ENCODE assay signal across 14 cellular contexts in the genomic region with DNA sequence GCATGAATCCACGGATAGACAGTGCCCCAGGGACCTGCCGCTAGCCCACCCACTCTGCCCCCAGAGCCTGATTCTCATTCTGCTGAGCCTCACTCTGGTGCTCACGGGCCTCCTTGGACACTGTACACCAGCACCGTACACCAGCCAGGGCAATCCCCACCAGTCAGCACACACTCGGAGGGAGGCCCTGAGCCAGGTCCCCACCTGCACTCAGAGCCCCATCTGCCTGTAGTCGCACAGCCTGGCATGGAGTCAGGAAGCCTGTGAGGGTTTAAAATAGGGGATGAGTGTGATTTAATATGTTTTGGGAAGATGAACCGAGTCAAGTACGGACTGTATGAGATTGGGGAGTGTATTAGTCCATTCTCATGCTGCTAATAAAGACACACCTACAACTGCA.
"Had no signal": no experiment of that assay in that cellular context is flagged by ENCODE, and none has a peak within 500 bp of the region (broad histone marks: within the 10 kb centered on the region; RNA-seq: fewer than 3 reads in every experiment).

No MANE protein-coding gene starts in this region.

- H3K9me3 Mint-ChIP-seq: activated CD4-positive, alpha-beta memory T cell treated with anti-CD3 and anti-CD28 coated beads, Interleukin-2, amount 10 ng/mL, durations not matched to agents 7 days and 5 days; activated naive CD8-positive, alpha-beta T cell treated with anti-CD3 and anti-CD28 coated beads, Interleukin-2, amount 10 ng/mL, durations not matched to agents 7 days and 5 days; central memory CD8-positive, alpha-beta T cell; naive B cell; stimulated activated effector memory CD8-positive, alpha-beta T cell treated with anti-CD3 and anti-CD28 coated beads, Interleukin-12 subunit alpha, Interleukin-12 subunit beta, amount 100 ng/mL, for 72 hours had no signal

- H3K4me3 Mint-ChIP-seq: activated CD4-positive, alpha-beta memory T cell treated with anti-CD3 and anti-CD28 coated beads, Interleukin-2, amount 10 ng/mL, durations not matched to agents 7 days and 5 days; activated CD4-positive, alpha-beta T cell treated with anti-CD3 and anti-CD28 coated beads for 36 hours; activated naive CD8-positive, alpha-beta T cell treated with anti-CD3 and anti-CD28 coated beads, Interleukin-2, amount 10 ng/mL, durations not matched to agents 7 days and 5 days; brain; central memory CD8-positive, alpha-beta T cell; naive B cell; stimulated activated effector memory CD8-positive, alpha-beta T cell treated with anti-CD3 and anti-CD28 coated beads, Interleukin-12 subunit alpha, Interleukin-12 subunit beta, amount 100 ng/mL, for 72 hours had no signal

- H3K36me3 Mint-ChIP-seq: activated naive CD8-positive, alpha-beta T cell treated with anti-CD3 and anti-CD28 coated beads, Interleukin-2, amount 10 ng/mL, durations not matched to agents 7 days and 5 days; brain; naive B cell; stimulated activated effector memory CD8-positive, alpha-beta T cell treated with anti-CD3 and anti-CD28 coated beads, Interleukin-12 subunit alpha, Interleukin-12 subunit beta, amount 100 ng/mL, for 72 hours had no signal

- H3K27me3 Mint-ChIP-seq: activated CD4-positive, alpha-beta memory T cell treated with anti-CD3 and anti-CD28 coated beads, Interleukin-2, amount 10 ng/mL, durations not matched to agents 7 days and 5 days; activated CD4-positive, alpha-beta T cell treated with anti-CD3 and anti-CD28 coated beads for 36 hours; brain; central memory CD8-positive, alpha-beta T cell had no signal

- H3K27ac Mint-ChIP-seq: activated CD4-positive, alpha-beta memory T cell treated with anti-CD3 and anti-CD28 coated beads, Interleukin-2, amount 10 ng/mL, durations not matched to agents 7 days and 5 days; activated CD4-positive, alpha-beta T cell treated with anti-CD3 and anti-CD28 coated beads for 36 hours; activated naive CD8-positive, alpha-beta T cell treated with anti-CD3 and anti-CD28 coated beads, Interleukin-2, amount 10 ng/mL, durations not matched to agents 7 days and 5 days; naive B cell; stimulated activated effector memory CD8-positive, alpha-beta T cell treated with anti-CD3 and anti-CD28 coated beads, Interleukin-12 subunit alpha, Interleukin-12 subunit beta, amount 100 ng/mL, for 72 hours had no signal

- H3K4me1 Mint-ChIP-seq: naive B cell had no signal

- DNase-seq: activated CD4-positive, alpha-beta memory T cell treated with anti-CD3 and anti-CD28 coated beads, Interleukin-2, amount 10 ng/mL, durations not matched to agents 7 days and 5 days; activated CD8-positive, alpha-beta memory T cell treated with anti-CD3 and anti-CD28 coated beads, Interleukin-2, amount 50 U/mL, for 4 hours; activated naive CD8-positive, alpha-beta T cell treated with anti-CD3 and anti-CD28 coated beads, Interleukin-2, amount 10 ng/mL, durations not matched to agents 7 days and 5 days; effector memory CD4-positive, alpha-beta T cell; head of caudate nucleus; mammary epithelial cell; naive B cell; pancreas; stimulated activated CD4-positive, alpha-beta T cell treated with anti-CD3 and anti-CD28 coated beads, Interleukin-12 subunit alpha, Interleukin-12 subunit beta, amount 100 ng/mL, for 4 hours; uterus had no signal
